Comparison of ENCODE assay signal across 10 cellular contexts in genomic region chr4:145487626-145488025, GRCh38. TPM values are rescaled to one million over a fixed set of nuclear protein-coding genes. Genes with fewer than 3 reads are reported as not detected.
DNase-seq lines count a peak whose midpoint lies in the region; ATAC-seq, FAIRE-seq and TF ChIP-seq lines count a peak whose summit lies in the region.
"Had no signal": no experiment of that assay in that cellular context is flagged by ENCODE, and none has a peak within 500 bp of the region (broad histone marks: within the 10 kb centered on the region; RNA-seq: fewer than 3 reads in every experiment).

No MANE protein-coding gene starts in this region.

- peak; percentile 90 for FAIRE-seq in GM12892 (lab: Jason Lieb, UNC)

- intact Hi-C loops in Caco-2 (cut with micrococcal nuclease; ENCODE audit: unreplicated experiment) (loop anchor here (10.0 kb wide), 1 partner anchor 127 kb away; the partner anchor contains the start of gene MMAA), posterior vena cava (cut with DNase I) (loop anchor here in 1 of 2 donors (10.0 kb wide), 1 partner anchor 67 kb away; no protein-coding TSS in a partner anchor)

- H3K4me1 ChIP-seq in Caco-2, result no peaks in the 10 kb centered on the region

- H3K9me3 Mint-ChIP-seq in activated T-helper 17 cell treated with anti-CD3 and anti-CD28 coated beads, Interleukin-2, amount 50 U/mL, for 72 hours, result no peaks in the 10 kb centered on the region
- no peaks in the 10 kb centered on the region for H3K9me3 Mint-ChIP-seq in Caco-2 (ENCODE audit: unreplicated experiment)

- H3K27me3 Mint-ChIP-seq in activated T-helper 17 cell treated with anti-CD3 and anti-CD28 coated beads, Interleukin-2, amount 50 U/mL, for 72 hours, result no peaks in the 10 kb centered on the region
- H3K27me3 Mint-ChIP-seq in Caco-2 (ENCODE audit: insufficient read depth, unreplicated experiment), result no peaks in the 10 kb centered on the region

- H3K4me3 ChIP-seq in Caco-2 (ENCODE audit: low read depth, low read length) (no peak overlapping the region), H7 (ENCODE audit: insufficient read depth, low read depth, low read length) (no peak overlapping the region)

- DNase-seq in GM12892 (ENCODE audit: insufficient read length), result peak; percentile 15
- no peak for DNase-seq in midbrain (lab: John Stamatoyannopoulos, UW)
- DNase-seq in Caco-2, result no peak
- no peak for DNase-seq in posterior vena cava (ENCODE audit: low spot score)
- no peak for DNase-seq in H7
- DNase-seq: NCI-H1092, WERI-Rb-1 had no signal

- no peaks in the 10 kb centered on the region for H3K9me3 ChIP-seq in Caco-2

- no peak overlapping the region for H3K27ac Mint-ChIP-seq in activated T-helper 17 cell treated with anti-CD3 and anti-CD28 coated beads, Interleukin-2, amount 50 U/mL, for 72 hours
- no peak overlapping the region for H3K27ac Mint-ChIP-seq in Caco-2 (ENCODE audit: unreplicated experiment)

- no peaks in the 10 kb centered on the region for H3K4me1 Mint-ChIP-seq in activated T-helper 17 cell treated with anti-CD3 and anti-CD28 coated beads, Interleukin-2, amount 50 U/mL, for 72 hours
- no peaks in the 10 kb centered on the region for H3K4me1 Mint-ChIP-seq in Caco-2 (ENCODE audit: low read depth, unreplicated experiment)

- H3K36me3 ChIP-seq in Caco-2 (ENCODE audit: control insufficient read depth, insufficient read depth, low read length) (no peaks in the 10 kb centered on the region), H7 (replicated peaks; ENCODE audit: control insufficient read depth, insufficient read depth, low read length) (no peaks in the 10 kb centered on the region)
- H3K36me3 ChIP-seq: WERI-Rb-1 had no signal

- no peaks in the 10 kb centered on the region for H3K27me3 ChIP-seq in Caco-2 (replicated peaks; ENCODE audit: control insufficient read depth, insufficient read depth, low read length)
- no peaks in the 10 kb centered on the region for H3K27me3 ChIP-seq in H7 (ENCODE audit: control insufficient read depth, insufficient read depth, low read length)

- CTCF ChIA-PET in Caco-2 (lab: Charles Lee), result no interaction called here

- no peaks in the 10 kb centered on the region for H3K36me3 Mint-ChIP-seq in activated T-helper 17 cell treated with anti-CD3 and anti-CD28 coated beads, Interleukin-2, amount 50 U/mL, for 72 hours (ENCODE audit: low read depth)
- H3K36me3 Mint-ChIP-seq in Caco-2 (ENCODE audit: insufficient read depth, unreplicated experiment), result no peaks in the 10 kb centered on the region

- no TSS peak for BruUV-seq in Caco-2 (replicated peaks; lab: Mats Ljungman, UMichigan)

- no peak overlapping the region for H3K4me3 Mint-ChIP-seq in activated T-helper 17 cell treated with anti-CD3 and anti-CD28 coated beads, Interleukin-2, amount 50 U/mL, for 72 hours
- H3K4me3 Mint-ChIP-seq in Caco-2 (ENCODE audit: unreplicated experiment), result no peak overlapping the region

- POLR2A ChIA-PET in Caco-2 (lab: Charles Lee), result no interaction called here

- no peak for TF ChIP-seq CTCF in Caco-2 (IDR thresholded peaks at IDR 0.05; ENCODE audit: insufficient read depth in 1 of 2, low read depth in 1 of 2, low read length in 1 of 2, severe bottlenecking in 1 of 2, unreplicated experiment in 1 of 2)

- ATAC-seq in GM19372 (IDR thresholded peaks at IDR 0.05; ENCODE audit: low read depth, unreplicated experiment), result peak; percentile 97
- ATAC-seq in HG03060 (IDR thresholded peaks at IDR 0.05; ENCODE audit: low read depth, unreplicated experiment), result peak; percentile 95
- peak; percentile 96 for ATAC-seq in activated T-helper 17 cell treated with anti-CD3 and anti-CD28 coated beads, Interleukin-2, amount 50 U/mL, for 72 hours (replicated peaks)

- no peak for TF ChIP-seq POLR2A in GM12892 (IDR thresholded peaks at IDR 0.05; ENCODE audit: low read depth, low read length)

RNA-seq across cellular contexts. Expression of gene SMAD1, which starts 6.0 kb away (rescaled TPM):
- 5.0 TPM for polyA plus RNA-seq in GM12892 (2012; ENCODE audit: missing spikeins)
- total RNA-seq in activated T-helper 17 cell treated with anti-CD3 and anti-CD28 coated beads, Interleukin-2, amount 50 U/mL, for 72 hours, result 10 to 100 TPM in 1 of 2 donors, 1 to 10 TPM in 1; 2.5 to 12.4 TPM
- 4.9 and 5.3 TPM in 2 replicates for total RNA-seq in Caco-2 (2022)
- 10 to 100 TPM; 17.6 to 18.5 TPM for total RNA-seq in posterior vena cava
- 21.2 and 26.2 TPM in 2 replicates for total RNA-seq in H7 (2014; rRNA removed; shearing (Covaris generic))
